In genomic region chr14:54444701-54445100, GRCh38 we compare ENCODE assay signal across 14 cellular contexts.
"Had no signal": no experiment of that assay in that cellular context is flagged by ENCODE, and none has a peak within 500 bp of the region (broad histone marks: within the 10 kb centered on the region; RNA-seq: fewer than 3 reads in every experiment).

No MANE protein-coding gene starts in this region.

- H3K27ac Mint-ChIP-seq: activated B cell treated with CpG ODN at 0.5 μM for 24 hours; activated CD4-positive, alpha-beta T cell treated with anti-CD3 and anti-CD28 coated beads, Interleukin-2, amount 10 ng/mL, durations not matched to agents 24 days and 14 days; activated naive CD4-positive, alpha-beta T cell treated with anti-CD3 and anti-CD28 coated beads, Interleukin-2, amount 50 U/mL, for 72 hours; activated T-cell treated with anti-CD3 and anti-CD28 coated beads, Interleukin-2, amount 50 U/mL, for 24 hours; endodermal cell; natural killer cell treated with Interleukin-12 subunit alpha and Interleukin-12 subunit beta and Interleukin-15 and Interleukin-18, amount 100 ng/mL, for 72 hours; stimulated activated naive CD8-positive, alpha-beta T cell treated with anti-CD3 and anti-CD28 coated beads, Interleukin-15, Interleukin-2, amounts not matched to agents 100 ng/mL and 50 ng/mL, for 24 hours; T-helper 17 cell had no signal

- H3K4me3 ChIP-seq: heart left ventricle, upper lobe of right lung had no signal

- H3K9me3 Mint-ChIP-seq: activated B cell treated with CpG ODN at 0.5 μM for 24 hours; activated naive CD4-positive, alpha-beta T cell treated with anti-CD3 and anti-CD28 coated beads, Interleukin-2, amount 50 U/mL, for 72 hours; activated T-cell treated with anti-CD3 and anti-CD28 coated beads, Interleukin-2, amount 50 U/mL, for 24 hours; natural killer cell treated with Interleukin-12 subunit alpha and Interleukin-12 subunit beta and Interleukin-15 and Interleukin-18, amount 100 ng/mL, for 72 hours; stimulated activated naive CD8-positive, alpha-beta T cell treated with anti-CD3 and anti-CD28 coated beads, Interleukin-15, Interleukin-2, amounts not matched to agents 100 ng/mL and 50 ng/mL, for 24 hours had no signal

- H3K9me3 ChIP-seq: heart left ventricle, upper lobe of right lung had no signal

- H3K36me3 Mint-ChIP-seq: natural killer cell treated with Interleukin-12 subunit alpha and Interleukin-12 subunit beta and Interleukin-15 and Interleukin-18, amount 100 ng/mL, for 72 hours had no signal

- FAIRE-seq: frontal cortex, islet of Langerhans had no signal

- DNase-seq: activated B cell treated with CpG ODN at 0.5 μM for 24 hours; activated CD4-positive, alpha-beta T cell treated with anti-CD3 and anti-CD28 coated beads, Interleukin-2, amount 10 ng/mL, durations not matched to agents 24 days and 14 days; activated effector memory CD4-positive, alpha-beta T cell treated with anti-CD3 and anti-CD28 coated beads, Interleukin-2, amount 50 U/mL, for 16 hours; activated T-cell treated with anti-CD3 and anti-CD28 coated beads, Interleukin-2, amount 50 U/mL, for 24 hours; endodermal cell; heart left ventricle; stimulated activated CD4-positive, alpha-beta T cell treated with anti-CD3 and anti-CD28 coated beads, Interleukin-4, amount 100 ng/mL, for 24 hours; T-helper 17 cell; upper lobe of right lung had no signal

- H3K27ac ChIP-seq: heart left ventricle, upper lobe of right lung had no signal

- H3K4me3 Mint-ChIP-seq: activated B cell treated with CpG ODN at 0.5 μM for 24 hours; activated CD4-positive, alpha-beta T cell treated with anti-CD3 and anti-CD28 coated beads, Interleukin-2, amount 10 ng/mL, durations not matched to agents 24 days and 14 days; activated T-cell treated with anti-CD3 and anti-CD28 coated beads, Interleukin-2, amount 50 U/mL, for 24 hours; endodermal cell; natural killer cell treated with Interleukin-12 subunit alpha and Interleukin-12 subunit beta and Interleukin-15 and Interleukin-18, amount 100 ng/mL, for 72 hours; stimulated activated naive CD8-positive, alpha-beta T cell treated with anti-CD3 and anti-CD28 coated beads, Interleukin-15, Interleukin-2, amounts not matched to agents 100 ng/mL and 50 ng/mL, for 24 hours; T-helper 17 cell had no signal

- ATAC-seq: activated naive CD4-positive, alpha-beta T cell treated with anti-CD3 and anti-CD28 coated beads, Interleukin-2, amount 50 U/mL, for 72 hours; heart left ventricle; natural killer cell treated with Interleukin-12 subunit alpha and Interleukin-12 subunit beta and Interleukin-15 and Interleukin-18, amount 100 ng/mL, for 72 hours; T-helper 17 cell; upper lobe of right lung had no signal

- H3K36me3 ChIP-seq: heart left ventricle, upper lobe of right lung had no signal

- H3K27me3 ChIP-seq: heart left ventricle, upper lobe of right lung had no signal
